In the genomic region with DNA sequence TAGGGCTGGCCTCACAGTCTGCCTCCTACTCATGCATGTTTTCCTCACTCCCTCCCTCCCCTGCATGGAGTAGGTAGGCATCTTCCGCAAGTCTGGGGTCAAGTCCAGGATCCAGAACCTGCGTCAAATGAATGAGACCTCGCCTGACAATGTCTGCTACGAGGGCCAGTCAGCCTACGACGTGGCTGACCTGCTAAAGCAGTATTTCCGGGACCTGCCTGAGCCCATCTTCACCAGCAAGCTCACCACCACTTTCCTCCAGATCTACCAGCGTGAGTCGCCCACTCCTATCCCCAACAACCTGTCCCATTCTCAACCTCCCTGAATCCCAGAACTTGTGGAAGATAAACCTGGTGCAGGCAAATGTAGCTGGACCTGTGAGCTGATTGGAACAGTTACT, we compare ENCODE assay signal across 9 cellular contexts.
"Had no signal": no experiment of that assay in that cellular context is flagged by ENCODE, and none has a peak within 500 bp of the region (broad histone marks: within the 10 kb centered on the region; RNA-seq: fewer than 3 reads in every experiment).

No MANE protein-coding gene starts in this region.

- H3K4me3 ChIP-seq: GM23338 had no signal

- H3K4me3 Mint-ChIP-seq: GM23338, H9, IgD-negative memory B cell had no signal

- H3K9me3 Mint-ChIP-seq: IgD-negative memory B cell had no signal

- ATAC-seq: GM23338, HepG2 had no signal

- FAIRE-seq: H1, H54, HepG2 had no signal

- DNase-seq: H9, HCEC 1CT, KBM-7 had no signal

- H3K27ac ChIP-seq: HL-60 had no signal

- H3K36me3 Mint-ChIP-seq: IgD-negative memory B cell had no signal

- H3K27ac Mint-ChIP-seq: GM23338, H9, IgD-negative memory B cell had no signal

- H3K4me1 Mint-ChIP-seq: IgD-negative memory B cell had no signal
